ENCODE assay signal across 9 cellular contexts in the genomic region with DNA sequence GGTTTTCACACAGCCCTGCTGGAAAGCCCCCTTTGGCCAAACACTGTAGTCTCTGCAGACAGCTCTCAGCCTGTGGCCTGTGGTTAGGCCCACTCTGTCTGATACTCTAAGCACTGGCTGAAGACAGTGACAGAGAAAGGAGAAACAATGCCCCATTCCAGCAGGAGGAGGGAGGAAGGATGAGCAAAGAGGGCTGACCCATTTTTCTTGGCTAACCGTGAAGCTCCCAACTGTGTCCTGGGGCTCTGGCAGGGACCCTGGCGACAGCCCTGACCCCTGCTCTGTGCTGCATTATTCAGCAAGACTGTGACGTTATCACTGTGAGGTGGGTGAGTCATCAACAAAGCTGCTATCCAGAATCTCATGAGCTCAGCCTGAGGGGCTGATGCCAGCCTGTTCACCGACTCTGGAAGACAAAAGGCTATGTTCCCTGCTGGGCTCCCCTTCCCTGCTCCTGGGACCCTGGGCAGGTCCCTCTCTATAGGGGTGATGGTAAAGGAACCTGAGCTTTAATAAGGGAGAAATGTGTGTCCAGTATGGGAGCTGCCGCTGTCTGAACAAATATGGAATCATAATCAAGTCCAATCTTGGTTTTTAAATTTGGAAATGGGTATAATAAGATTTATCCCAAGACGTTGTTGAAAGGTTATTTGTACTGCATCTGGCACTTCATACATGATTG.
DNase-seq lines count a peak whose midpoint lies in the region; ATAC-seq and TF ChIP-seq lines count a peak whose summit lies in the region.
"Had no signal": no experiment of that assay in that cellular context is flagged by ENCODE, and none has a peak within 500 bp of the region (broad histone marks: within the 10 kb centered on the region; RNA-seq: fewer than 3 reads in every experiment).

No MANE protein-coding gene starts in this region.

- no peaks in the 10 kb centered on the region for H3K27me3 ChIP-seq in mammary epithelial cell (ENCODE audit: insufficient read depth, low read length)
- H3K27me3 ChIP-seq: neutrophil had no signal

- peaks cover 3% of the 10 kb centered on the region for H3K4me1 Mint-ChIP-seq in mesothelial cell of epicardium

- intact Hi-C loops in mammary epithelial cell (cut with micrococcal nuclease): no loop called here

- BruUV-seq in mammary epithelial cell (replicated peaks; lab: Mats Ljungman, UMichigan): no TSS peak

- dilution Hi-C loops in mammary epithelial cell (cut with HindIII; ENCODE audit: low sequenced_read_pairs): no loop called here

- CTCF ChIA-PET in mammary epithelial cell (lab: Charles Lee; ENCODE audit: low non-redundant PET): no interaction called here

- peaks cover 18% of the 10 kb centered on the region for H3K4me1 ChIP-seq in mammary epithelial cell (ENCODE audit: insufficient read depth, low read length)

- in situ Hi-C loops in Caki2 (cut with HindIII; ENCODE audit: low pct_unique_long_range_greater_than_20kb, low sequenced_read_pairs) (no loop called here), mammary epithelial cell (cut with MboI; ENCODE audit: low sequenced_read_pairs in 2 of 2) (no loop called here)

- H3K36me3 Mint-ChIP-seq in mesothelial cell of epicardium: peaks cover 2% of the 10 kb centered on the region

- no peak overlapping the region for H3K4me2 ChIP-seq in mammary epithelial cell (ENCODE audit: insufficient read depth, low read depth, low read length)

- H3K27ac Mint-ChIP-seq in mesothelial cell of epicardium: no peak overlapping the region

- H2AFZ ChIP-seq in mammary epithelial cell (ENCODE audit: low read depth, low read length): no peak overlapping the region

- no peak overlapping the region for H3K4me3 ChIP-seq in mammary epithelial cell (replicated peaks in 1 of 3; ENCODE audit: insufficient read depth in 1 of 3, low read depth in 2 of 3, low read length in 3 of 3)

- no peak overlapping the region for H3K4me3 Mint-ChIP-seq in mesothelial cell of epicardium

- H3K27me3 Mint-ChIP-seq in mesothelial cell of epicardium (ENCODE audit: low read depth): no peaks in the 10 kb centered on the region

- H3K27ac ChIP-seq in mammary epithelial cell (ENCODE audit: insufficient read depth, low read depth, low read length): no peak overlapping the region
- H3K27ac ChIP-seq: neutrophil had no signal

- no peaks in the 10 kb centered on the region for H3K9me3 ChIP-seq in mammary epithelial cell (replicated peaks; ENCODE audit: insufficient read depth, low read length)
- H3K9me3 ChIP-seq: neutrophil had no signal

- no peaks in the 10 kb centered on the region for H3K36me3 ChIP-seq in mammary epithelial cell (ENCODE audit: insufficient read depth, low read length)
- H3K36me3 ChIP-seq: neutrophil had no signal

- WGBS in mammary epithelial cell (ENCODE audit: low coverage, missing lambda C conversion rate): 23% methylated on average over 6 of the region's 6 CpGs

- H3K9me3 Mint-ChIP-seq in mesothelial cell of epicardium: peaks cover 8% of the 10 kb centered on the region

- ATAC-seq in GM18858 (IDR thresholded peaks at IDR 0.05; ENCODE audit: unreplicated experiment) (no peak), HG03039 (IDR thresholded peaks at IDR 0.05; ENCODE audit: unreplicated experiment) (no peak), GM21447 (IDR thresholded peaks at IDR 0.05; ENCODE audit: unreplicated experiment) (no peak)

- TF ChIP-seq CTCF in mammary epithelial cell (conservative IDR thresholded peaks at IDR 0.05 in 1 of 2, IDR thresholded peaks at IDR 0.05 in 1 of 2; ENCODE audit: extremely low read depth in 1 of 2, insufficient read depth in 1 of 2, low read depth in 1 of 2, low read length in 2 of 2): no peak
- TF ChIP-seq CTCF in mesothelial cell of epicardium (IDR thresholded peaks at IDR 0.05; ENCODE audit: unreplicated experiment): no peak

- DNase-seq in Caki2 (ENCODE audit: low read depth) (peak; percentile 89), HS-5 (ENCODE audit: low read depth) (peak; percentile 45), mammary epithelial cell (peak; percentile 61), myocyte (ENCODE audit: low read depth) (peak; percentile 51), mesothelial cell of epicardium (ENCODE audit: low spot score in 2 of 2, unreplicated experiment in 2 of 2) (no peak)

- H4K20me1 ChIP-seq in mammary epithelial cell (ENCODE audit: insufficient read depth, low read length): no peaks in the 10 kb centered on the region

- no peak overlapping the region for H3K9ac ChIP-seq in mammary epithelial cell (ENCODE audit: insufficient read depth, low read length)

- no peaks in the 10 kb centered on the region for H3K79me2 ChIP-seq in mammary epithelial cell (ENCODE audit: insufficient read depth, low read length)

Comparison
In these comparisons a context has a peak if more than half of its experiments do, and no peak if none do; other contexts are left out.
1. DNase-seq: peak in Caki2 (single experiment), HS-5 (single experiment), mammary epithelial cell (single experiment) and myocyte (single experiment); none in mesothelial cell of epicardium (0 of 2).